ENCODE assay signal across 32 cellular contexts in the genomic region with DNA sequence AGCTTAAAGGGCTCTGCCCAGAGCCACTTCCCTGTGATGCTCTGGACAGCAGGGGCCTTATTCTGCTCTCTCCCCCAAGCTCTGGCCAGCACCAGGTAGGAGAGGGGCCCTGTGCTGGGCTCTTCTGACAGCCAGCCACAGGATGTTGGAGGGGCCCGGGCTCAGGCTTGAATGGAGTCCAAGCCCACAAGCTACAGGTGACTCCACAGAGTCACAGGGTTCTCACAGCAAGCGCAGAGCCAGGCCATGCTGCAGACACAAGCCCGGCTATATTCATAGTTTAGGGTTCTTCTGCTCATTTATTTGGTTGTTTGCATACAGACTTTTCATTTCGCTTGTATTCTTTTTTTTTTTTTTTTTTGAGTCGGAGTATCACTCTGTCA.
"Had no signal": no experiment of that assay in that cellular context is flagged by ENCODE, and none has a peak within 500 bp of the region (broad histone marks: within the 10 kb centered on the region; RNA-seq: fewer than 3 reads in every experiment).

No MANE protein-coding gene starts in this region.

- H3K4me1 Mint-ChIP-seq: activated B cell treated with CpG ODN at 0.5 μM for 24 hours; activated CD4-positive, alpha-beta T cell treated with anti-CD3 and anti-CD28 coated beads, Interleukin-2, amount 10 ng/mL, durations not matched to agents 24 days and 14 days; activated naive CD8-positive, alpha-beta T cell treated with anti-CD3 and anti-CD28 coated beads for 36 hours; activated T-helper 17 cell treated with anti-CD3 and anti-CD28 coated beads, Interleukin-2, amount 50 U/mL, for 72 hours had no signal

- H3K27me3 Mint-ChIP-seq: activated CD4-positive, alpha-beta memory T cell treated with anti-CD3 and anti-CD28 coated beads for 36 hours; activated CD4-positive, alpha-beta T cell treated with anti-CD3 and anti-CD28 coated beads, Interleukin-2, amount 10 ng/mL, durations not matched to agents 24 days and 14 days; activated CD8-positive, alpha-beta T cell treated with anti-CD3 and anti-CD28 coated beads for 36 hours; activated naive CD8-positive, alpha-beta T cell treated with anti-CD3 and anti-CD28 coated beads for 36 hours had no signal

- DNase-seq: activated B cell treated with CpG ODN at 0.5 μM for 24 hours; activated CD4-positive, alpha-beta memory T cell treated with anti-CD3 and anti-CD28 coated beads for 36 hours; activated CD4-positive, alpha-beta T cell treated with anti-CD3 and anti-CD28 coated beads for 4 hours; activated CD4-positive, alpha-beta T cell treated with anti-CD3 and anti-CD28 coated beads, Interleukin-2, amount 10 ng/mL, durations not matched to agents 24 days and 14 days; activated CD4-positive, alpha-beta T cell treated with anti-CD3 and anti-CD28 coated beads, Interleukin-2, amount 50 U/mL, for 1 hour; activated CD4-positive, alpha-beta T cell treated with anti-CD3 and anti-CD28 coated beads, Interleukin-2, amount 50 U/mL, for 4 hours; activated CD4-positive, CD25-positive, alpha-beta regulatory T cell treated with anti-CD3 and anti-CD28 coated beads, Interleukin-2, amount 50 U/mL, for 72 hours; activated CD8-positive, alpha-beta memory T cell treated with anti-CD3 and anti-CD28 coated beads, Interleukin-2, amount 50 U/mL, for 4 hours; activated CD8-positive, alpha-beta T cell treated with anti-CD3 and anti-CD28 coated beads for 36 hours; activated gamma-delta T cell treated with Interleukin-2 at 50 U/mL for 16 hours; activated naive CD4-positive, alpha-beta T cell; activated naive CD4-positive, alpha-beta T cell treated with anti-CD3 and anti-CD28 coated beads for 36 hours; activated naive CD4-positive, alpha-beta T cell treated with anti-CD3 and anti-CD28 coated beads, Interleukin-2, amount 50 U/mL, for 16 hours; activated naive CD8-positive, alpha-beta T cell treated with anti-CD3 and anti-CD28 coated beads for 36 hours; activated T-cell treated with anti-CD3 and anti-CD28 coated beads for 4 hours; activated T-cell treated with anti-CD3 and anti-CD28 coated beads, Interleukin-2, amount 50 U/mL, for 1 hour; activated T-cell treated with anti-CD3 and anti-CD28 coated beads, Interleukin-2, amount 50 U/mL, for 4 hours; activated T-cell treated with anti-CD3 and anti-CD28 coated beads, Interleukin-2, amount 50 U/mL, for 72 hours; adrenal gland; amniotic stem cell; body of pancreas; brain microvascular endothelial cell; central memory CD4-positive, alpha-beta T cell; SW 1271; T-helper 1 cell; T-helper 2 cell; T-helper 9 cell had no signal

- ATAC-seq: activated CD8-positive, alpha-beta T cell treated with anti-CD3 and anti-CD28 coated beads for 36 hours; activated naive CD4-positive, alpha-beta T cell treated with anti-CD3 and anti-CD28 coated beads, Interleukin-2, amount 50 U/mL, for 72 hours; activated T-cell treated with anti-CD3 and anti-CD28 coated beads, Interleukin-2, amount 50 U/mL, for 4 hours; activated T-cell treated with anti-CD3 and anti-CD28 coated beads, Interleukin-2, amount 50 U/mL, for 72 hours; activated T-helper 17 cell treated with anti-CD3 and anti-CD28 coated beads, Interleukin-2, amount 50 U/mL, for 72 hours; body of pancreas had no signal

- H3K36me3 Mint-ChIP-seq: activated CD4-positive, alpha-beta memory T cell treated with anti-CD3 and anti-CD28 coated beads for 36 hours; activated naive CD4-positive, alpha-beta T cell treated with anti-CD3 and anti-CD28 coated beads, Interleukin-2, amount 50 U/mL, for 72 hours; activated naive CD8-positive, alpha-beta T cell treated with anti-CD3 and anti-CD28 coated beads for 36 hours had no signal

- H3K9me3 Mint-ChIP-seq: activated B cell treated with CpG ODN at 0.5 μM for 24 hours; activated CD4-positive, alpha-beta memory T cell treated with anti-CD3 and anti-CD28 coated beads for 36 hours; activated CD4-positive, alpha-beta T cell treated with anti-CD3 and anti-CD28 coated beads, Interleukin-2, amount 10 ng/mL, durations not matched to agents 24 days and 14 days; activated CD8-positive, alpha-beta T cell treated with anti-CD3 and anti-CD28 coated beads for 36 hours; activated naive CD4-positive, alpha-beta T cell treated with anti-CD3 and anti-CD28 coated beads for 36 hours; activated naive CD4-positive, alpha-beta T cell treated with anti-CD3 and anti-CD28 coated beads, Interleukin-2, amount 50 U/mL, for 72 hours; activated naive CD8-positive, alpha-beta T cell treated with anti-CD3 and anti-CD28 coated beads for 36 hours; activated T-cell treated with anti-CD3 and anti-CD28 coated beads, Interleukin-2, amount 50 U/mL, for 4 hours; activated T-cell treated with anti-CD3 and anti-CD28 coated beads, Interleukin-2, amount 50 U/mL, for 72 hours; activated T-helper 1 cell treated with anti-CD3 and anti-CD28 coated beads, Interleukin-12 subunit alpha, Interleukin-12 subunit beta, Interleukin-2, Interleukin-4 antibody, amounts not matched to agents 30 ng/mL and 10 ng/mL and 1 ng/mL, durations not matched to agents 14 hours and 24 hours and 36 hours; activated T-helper 17 cell treated with anti-CD3 and anti-CD28 coated beads, Interleukin-2, amount 50 U/mL, for 72 hours; T-helper 1 cell treated with Interleukin-12 subunit alpha and Interleukin-12 subunit beta and Interleukin-4 antibody, amounts not matched to agents 30 μg/mL and 1 μg/mL, for 36 hours; T-helper 2 cell treated with Interferon-gamma antibody and Interleukin-4, amounts not matched to agents 5 μg/mL and 100 μg/mL, for 36 hours had no signal

- H3K4me3 Mint-ChIP-seq: activated B cell treated with CpG ODN at 0.5 μM for 24 hours; activated CD4-positive, alpha-beta memory T cell treated with anti-CD3 and anti-CD28 coated beads for 36 hours; activated CD4-positive, alpha-beta T cell treated with anti-CD3 and anti-CD28 coated beads, Interleukin-2, amount 10 ng/mL, durations not matched to agents 24 days and 14 days; activated CD8-positive, alpha-beta T cell treated with anti-CD3 and anti-CD28 coated beads for 36 hours; activated naive CD4-positive, alpha-beta T cell treated with anti-CD3 and anti-CD28 coated beads for 36 hours; activated naive CD8-positive, alpha-beta T cell treated with anti-CD3 and anti-CD28 coated beads for 36 hours; activated T-cell treated with anti-CD3 and anti-CD28 coated beads, Interleukin-2, amount 50 U/mL, for 4 hours; activated T-cell treated with anti-CD3 and anti-CD28 coated beads, Interleukin-2, amount 50 U/mL, for 72 hours; activated T-helper 1 cell treated with anti-CD3 and anti-CD28 coated beads, Interleukin-12 subunit alpha, Interleukin-12 subunit beta, Interleukin-2, Interleukin-4 antibody, amounts not matched to agents 30 ng/mL and 10 ng/mL and 1 ng/mL, durations not matched to agents 14 hours and 24 hours and 36 hours; activated T-helper 17 cell treated with anti-CD3 and anti-CD28 coated beads, Interleukin-2, amount 50 U/mL, for 72 hours; T-helper 1 cell treated with Interleukin-12 subunit alpha and Interleukin-12 subunit beta and Interleukin-4 antibody, amounts not matched to agents 30 μg/mL and 1 μg/mL, for 36 hours; T-helper 2 cell treated with Interferon-gamma antibody and Interleukin-4, amounts not matched to agents 5 μg/mL and 100 μg/mL, for 36 hours had no signal

- H3K27ac Mint-ChIP-seq: activated B cell treated with CpG ODN at 0.5 μM for 24 hours; activated CD4-positive, alpha-beta memory T cell treated with anti-CD3 and anti-CD28 coated beads for 36 hours; activated CD4-positive, alpha-beta T cell treated with anti-CD3 and anti-CD28 coated beads, Interleukin-2, amount 10 ng/mL, durations not matched to agents 24 days and 14 days; activated CD8-positive, alpha-beta T cell treated with anti-CD3 and anti-CD28 coated beads for 36 hours; activated naive CD4-positive, alpha-beta T cell treated with anti-CD3 and anti-CD28 coated beads for 36 hours; activated naive CD4-positive, alpha-beta T cell treated with anti-CD3 and anti-CD28 coated beads, Interleukin-2, amount 50 U/mL, for 72 hours; activated naive CD8-positive, alpha-beta T cell treated with anti-CD3 and anti-CD28 coated beads for 36 hours; activated T-cell treated with anti-CD3 and anti-CD28 coated beads, Interleukin-2, amount 50 U/mL, for 72 hours; activated T-helper 1 cell treated with anti-CD3 and anti-CD28 coated beads, Interleukin-12 subunit alpha, Interleukin-12 subunit beta, Interleukin-2, Interleukin-4 antibody, amounts not matched to agents 30 ng/mL and 10 ng/mL and 1 ng/mL, durations not matched to agents 14 hours and 24 hours and 36 hours; activated T-helper 17 cell treated with anti-CD3 and anti-CD28 coated beads, Interleukin-2, amount 50 U/mL, for 72 hours; T-helper 1 cell treated with Interleukin-12 subunit alpha and Interleukin-12 subunit beta and Interleukin-4 antibody, amounts not matched to agents 30 μg/mL and 1 μg/mL, for 36 hours; T-helper 2 cell treated with Interferon-gamma antibody and Interleukin-4, amounts not matched to agents 5 μg/mL and 100 μg/mL, for 36 hours had no signal
